In genomic region chr3:48446043-48446424, GRCh38 we compare ENCODE assay signal across 8 cellular contexts. TPM values are rescaled to one million over a fixed set of nuclear protein-coding genes. Genes with fewer than 3 reads are reported as not detected.
DNase-seq lines count a peak whose midpoint lies in the region; ATAC-seq, FAIRE-seq and TF ChIP-seq lines count a peak whose summit lies in the region.

No MANE protein-coding gene starts in this region.

- H2AFZ ChIP-seq in K562 (ENCODE audit: low read depth, low read length), result peak overlapping the region; percentile 83

- H3K9me3 Mint-ChIP-seq in activated naive CD4-positive, alpha-beta T cell treated with anti-CD3 and anti-CD28 coated beads for 36 hours, result no peaks in the 10 kb centered on the region

- H3K9me3 ChIP-seq in K562 (replicated peaks; ENCODE audit: control insufficient read depth, insufficient read depth, low read depth, low read length) (no peaks in the 10 kb centered on the region), lower lobe of right lung (no peaks in the 10 kb centered on the region), upper lobe of left lung (no peaks in the 10 kb centered on the region)

- TF ChIP-seq EP300 in K562 (IDR thresholded peaks at IDR 0.05; ENCODE audit: low read length), result no peak
- TF ChIP-seq EP300 in upper lobe of left lung (IDR thresholded peaks at IDR 0.05), result no peak

- H3K4me1 Mint-ChIP-seq in activated naive CD4-positive, alpha-beta T cell treated with anti-CD3 and anti-CD28 coated beads for 36 hours (ENCODE audit: low read depth), result peaks cover 45% of the 10 kb centered on the region

- peaks cover 45% of the 10 kb centered on the region for H3K79me2 ChIP-seq in K562 (ENCODE audit: control insufficient read depth, insufficient read depth, low read length)

- H3K27ac ChIP-seq in K562 (ENCODE audit: extremely low read depth, low read depth, low read length) (peak overlapping the region; percentile 88; the same call in 1 of the 3 replicates), lower lobe of right lung (peak overlapping the region; percentile 96), upper lobe of left lung (peak overlapping the region; percentile 87 to 96 (median 94))

- POLR2A ChIA-PET in K562 (lab: Yijun Ruan, JAX), result interaction anchor here (0.6 to 2.8 kb wide), 12 partner anchors 8 to 577 kb away, joined by 3 to 21 read pairs (median 4); partner anchors contain the start of gene CDC25A

- H3K4me1 ChIP-seq in K562 (replicated peaks in 1 of 2; ENCODE audit: control insufficient read depth in 2 of 2, insufficient read depth in 2 of 2, low read length in 2 of 2) (peaks cover 5 to 18% of the 10 kb centered on the region in 2 experiments; a peak in 4 of 5 replicates), lower lobe of right lung (peaks cover 27% of the 10 kb centered on the region), upper lobe of left lung (peaks cover 27 to 41% (median 28%) of the 10 kb centered on the region in 4 donors)

- DNase-seq in activated naive CD4-positive, alpha-beta T cell treated with anti-CD3 and anti-CD28 coated beads for 36 hours, result no peak
- no peak for DNase-seq in activated naive CD4-positive, alpha-beta T cell treated with anti-CD3 and anti-CD28 coated beads, Interleukin-2, amount 50 U/mL, for 16 hours
- no peak for DNase-seq in K562 (ENCODE audit: extremely low read depth in 1 of 4, low spot score in 3 of 4)
- no peak for DNase-seq in lower lobe of right lung
- DNase-seq in upper lobe of left lung, result no peak
- no peak for DNase-seq in NK-92 (lab: John Stamatoyannopoulos, UW; ENCODE audit: unreplicated experiment)
- DNase-seq in NCI-H1436 (lab: John Stamatoyannopoulos, UW), result no peak

- peak overlapping the region; percentile 77 for H3K27ac Mint-ChIP-seq in activated naive CD4-positive, alpha-beta T cell treated with anti-CD3 and anti-CD28 coated beads for 36 hours

- H3K36me3 Mint-ChIP-seq in activated naive CD4-positive, alpha-beta T cell treated with anti-CD3 and anti-CD28 coated beads for 36 hours (ENCODE audit: low read depth), result peaks cover 25% of the 10 kb centered on the region

- H3K27me3 ChIP-seq in K562 (ENCODE audit: control insufficient read depth in 2 of 2, insufficient read depth in 2 of 2, low read length in 2 of 2) (no peaks in the 10 kb centered on the region), lower lobe of right lung (ENCODE audit: low read depth) (no peaks in the 10 kb centered on the region), upper lobe of left lung (no peaks in the 10 kb centered on the region)

- no peaks in the 10 kb centered on the region for H3K9me1 ChIP-seq in K562 (ENCODE audit: control insufficient read depth, insufficient read depth, low read length)

- ATAC-seq in K562 (no peak; the same call in 2 of the 3 replicates), lower lobe of right lung (no peak), upper lobe of left lung (ENCODE audit: low FRiP score in 2 of 2) (no peak), HG03139 (IDR thresholded peaks at IDR 0.05; ENCODE audit: unreplicated experiment) (no peak)

- H3K4me2 ChIP-seq in K562 (ENCODE audit: insufficient read depth, low read length), result peak overlapping the region; percentile 91

- in situ Hi-C loops in K562 (cut with MboI), result no loop called here

- TF ChIP-seq POLR2A in K562 (conservative IDR thresholded peaks at IDR 0.05) (no peak), upper lobe of left lung (IDR thresholded peaks at IDR 0.05) (no peak)

- H3K9ac ChIP-seq in K562 (ENCODE audit: insufficient read depth in 1 of 2, low read depth in 2 of 2, low read length in 2 of 2), result peak overlapping the region; percentile 83 to 93

- no peaks in the 10 kb centered on the region for H3K27me3 Mint-ChIP-seq in activated naive CD4-positive, alpha-beta T cell treated with anti-CD3 and anti-CD28 coated beads for 36 hours (ENCODE audit: low read depth)

- H3K4me3 ChIP-seq in K562 (peak overlapping the region; percentile 88), lower lobe of right lung (peak overlapping the region; percentile 92), upper lobe of left lung (peak overlapping the region; percentile 79 to 86 (median 85))

- H4K20me1 ChIP-seq in K562 (replicated peaks; ENCODE audit: control insufficient read depth, insufficient read depth, low read length), result no peaks in the 10 kb centered on the region

- peak overlapping the region; percentile 87 for H3K4me3 Mint-ChIP-seq in activated naive CD4-positive, alpha-beta T cell treated with anti-CD3 and anti-CD28 coated beads for 36 hours

- BruUV-seq in K562 (replicated peaks; lab: Mats Ljungman, UMichigan), result TSS peak; percentile 89

- no peak for TF ChIP-seq RAD21 in K562 (CRISPR knock-in tag; conservative IDR thresholded peaks at IDR 0.05 in 1 of 2, IDR thresholded peaks at IDR 0.05 in 1 of 2)

- H3K36me3 ChIP-seq in K562 (ENCODE audit: control insufficient read depth, insufficient read depth, low read length) (peaks cover 40% of the 10 kb centered on the region; the same call in 2 of the 3 replicates), lower lobe of right lung (peaks cover 47% of the 10 kb centered on the region), upper lobe of left lung (peaks cover 0 to 41% (median 17%) of the 10 kb centered on the region in 4 donors)

- CTCF ChIA-PET in activated naive CD4-positive, alpha-beta T cell treated with anti-CD3 and anti-CD28 coated beads for 36 hours (lab: Charles Lee), result interaction anchor here (0.8 to 3.6 kb wide), 7 partner anchors 10 to 111 kb away, joined by 3 to 45 read pairs (median 5); no protein-coding TSS in a partner anchor
- CTCF ChIA-PET in K562 (lab: Yijun Ruan, JAX; ENCODE audit: low intra/inter-chr PET ratio), result no interaction called here

- WGBS in K562 (ENCODE audit: insufficient coverage, low coverage, missing lambda C conversion rate), result 10% methylated on average over 5 of the region's 6 CpGs
- 18 to 33% methylated on average over 3 to 6 of the region's 6 CpGs for WGBS in upper lobe of left lung, 2 donors

- TF ChIP-seq CTCF in K562 (IDR thresholded peaks at IDR 0.05 in 2 of 3, conservative IDR thresholded peaks at IDR 0.05 in 1 of 3; ENCODE audit: insufficient read depth in 2 of 3, low read depth in 1 of 3, low read length in 3 of 3) (no peak), lower lobe of right lung (IDR thresholded peaks at IDR 0.05) (no peak), upper lobe of left lung (IDR thresholded peaks at IDR 0.05) (no peak)

- intact Hi-C loops in activated naive CD4-positive, alpha-beta T cell treated with anti-CD3 and anti-CD28 coated beads for 36 hours (cut with micrococcal nuclease), result loop anchor here (5.0 to 10.0 kb wide), 2 partner anchors 189 to 216 kb away; partner anchors contain the start of genes CELSR3 and SLC26A6
- intact Hi-C loops in K562 (cut with micrococcal nuclease), result loop anchor here (1.0 kb wide), 1 partner anchor 109 kb away; no protein-coding TSS in a partner anchor
- intact Hi-C loops in lower lobe of right lung (cut with DNase I), result no loop called here

- FAIRE-seq in K562 (lab: Jason Lieb, UNC), result no peak

RNA-seq across cellular contexts. Expression of gene ATRIP, which starts 0.5 kb away (rescaled TPM):
- 10 to 100 TPM in 1 of 2 experiments, 1 to 10 TPM in 1; 8.9 to 10.0 TPM for total RNA-seq in activated naive CD4-positive, alpha-beta T cell treated with anti-CD3 and anti-CD28 coated beads for 36 hours
- total RNA-seq in K562 (2011; cell fraction: chromatin; rRNA removed; ENCODE audit: low replicate concordance), result 31.8 and 48.5 TPM in 2 replicates
- 22.1 and 30.9 TPM in 2 replicates for total RNA-seq in K562 (2011; cell fraction: nucleolus; rRNA removed)
- 15.6 and 21.9 TPM in 2 replicates for total RNA-seq in K562 (2011; cell fraction: nucleoplasm; rRNA removed)
- 10.4 and 14.1 TPM in 2 replicates for total RNA-seq in K562 (2014; rRNA removed)
- 15.7 and 19.6 TPM in 2 replicates for total RNA-seq in K562 (2014; rRNA removed; fragmentation: Illumina TruSeq; extraction: Trizol)
- 15.3 and 17.4 TPM in 2 replicates for total RNA-seq in K562 (2015; rRNA removed; fragmentation: Illumina TruSeq; extraction: Trizol)
- total RNA-seq in K562 (2021), result 13.9 and 14.1 TPM in 2 replicates
- 10.1 and 10.5 TPM in 2 replicates for polyA plus RNA-seq in K562 (2011; rRNA removed)
- 10.1 and 14.1 TPM in 2 replicates for polyA plus RNA-seq in K562 (2011; cell fraction: cytosol; rRNA removed)
- polyA plus RNA-seq in K562 (2011; cell fraction: nucleus; rRNA removed), result 26.8 and 42.6 TPM in 2 replicates
- 7.9 and 10.1 TPM in 2 replicates for polyA plus RNA-seq in K562 (2012)
- polyA plus RNA-seq in K562 (2014; fragmentation: Illumina TruSeq; extraction: Trizol), result 15.2 and 15.6 TPM in 2 replicates
- polyA plus RNA-seq in K562 (2014; fragmentation: Nextera tagmentation; extraction: Ambion mirVana), result 1 to 10 TPM; 1.7 to 2.3 TPM
- 9.2 and 10.0 TPM in 2 replicates for polyA plus RNA-seq in K562 (2014; rRNA removed)
- polyA minus RNA-seq in K562 (2011; rRNA and poly(A)+ RNA removed), result 14.9 and 17.0 TPM in 2 replicates
- polyA minus RNA-seq in K562 (2011; cell fraction: cytosol; rRNA and poly(A)+ RNA removed), result 9.5 and 9.7 TPM in 2 replicates
- polyA minus RNA-seq in K562 (2011; cell fraction: nucleus; rRNA and poly(A)+ RNA removed), result 12.8 and 14.1 TPM in 2 replicates
- 5.9 TPM for total RNA-seq in lower lobe of right lung
- 10 to 100 TPM in 1 of 6 donors, 1 to 10 TPM in 5; 5.1 to 10.5 (median 6.5) TPM for total RNA-seq in upper lobe of left lung

RNA-seq across cellular contexts. Expression of gene TMA7, which starts 6.0 kb away (rescaled TPM):
- 100 to 1,000 TPM; 319 to 353 TPM for total RNA-seq in activated naive CD4-positive, alpha-beta T cell treated with anti-CD3 and anti-CD28 coated beads for 36 hours
- 33.0 and 39.7 TPM in 2 replicates for total RNA-seq in K562 (2011; cell fraction: chromatin; rRNA removed; ENCODE audit: low replicate concordance)
- 42.8 and 52.5 TPM in 2 replicates for total RNA-seq in K562 (2011; cell fraction: nucleolus; rRNA removed)
- total RNA-seq in K562 (2011; cell fraction: nucleoplasm; rRNA removed), result 61.4 and 82.2 TPM in 2 replicates
- total RNA-seq in K562 (2014; rRNA removed) (587 and 775 TPM in 2 replicates), K562 (2014; rRNA removed; fragmentation: Illumina TruSeq; extraction: Trizol) (389 and 394 TPM in 2 replicates), K562 (2015; rRNA removed; fragmentation: Illumina TruSeq; extraction: Trizol) (476 and 486 TPM in 2 replicates), K562 (2021) (201 and 209 TPM in 2 replicates), lower lobe of right lung (153 TPM), upper lobe of left lung (100 to 1,000 TPM; 115 to 282 (median 163) TPM)
- polyA plus RNA-seq in K562 (2011; rRNA removed) (160 and 232 TPM in 2 replicates), K562 (2014; fragmentation: Illumina TruSeq; extraction: Trizol) (318 and 361 TPM in 2 replicates), K562 (2014; fragmentation: Nextera tagmentation; extraction: Ambion mirVana) (100 to 1,000 TPM; 835 to 942 TPM), K562 (2014; rRNA removed) (810 and 1,003 TPM in 2 replicates)
- polyA plus RNA-seq in K562 (2011; cell fraction: cytosol; rRNA removed), result 25.9 and 86.1 TPM in 2 replicates
- polyA plus RNA-seq in K562 (2011; cell fraction: nucleus; rRNA removed), result 42.3 and 57.7 TPM in 2 replicates
- polyA plus RNA-seq in K562 (2012), result 188 and 520 TPM in 2 replicates
- 32.1 and 43.5 TPM in 2 replicates for polyA minus RNA-seq in K562 (2011; rRNA and poly(A)+ RNA removed)
- polyA minus RNA-seq in K562 (2011; cell fraction: cytosol; rRNA and poly(A)+ RNA removed), result 17.8 and 24.1 TPM in 2 replicates
- polyA minus RNA-seq in K562 (2011; cell fraction: nucleus; rRNA and poly(A)+ RNA removed), result 19.9 and 32.4 TPM in 2 replicates

RNA-seq across cellular contexts. Expression of gene CCDC51, which starts 6.1 kb away (rescaled TPM):
- total RNA-seq in activated naive CD4-positive, alpha-beta T cell treated with anti-CD3 and anti-CD28 coated beads for 36 hours, result 10 to 100 TPM; 16.4 to 17.4 TPM
- 2.8 and 4.0 TPM in 2 replicates for total RNA-seq in K562 (2011; cell fraction: chromatin; rRNA removed; ENCODE audit: low replicate concordance)
- 2.8 and 3.0 TPM in 2 replicates for total RNA-seq in K562 (2011; cell fraction: nucleolus; rRNA removed)
- 3.9 and 4.0 TPM in 2 replicates for total RNA-seq in K562 (2011; cell fraction: nucleoplasm; rRNA removed)
- total RNA-seq in K562 (2014; rRNA removed), result 17.4 and 20.8 TPM in 2 replicates
- 10.2 and 14.0 TPM in 2 replicates for total RNA-seq in K562 (2014; rRNA removed; fragmentation: Illumina TruSeq; extraction: Trizol)
- 17.3 and 18.6 TPM in 2 replicates for total RNA-seq in K562 (2015; rRNA removed; fragmentation: Illumina TruSeq; extraction: Trizol)
- total RNA-seq in K562 (2021), result 12.8 and 15.7 TPM in 2 replicates
- polyA plus RNA-seq in K562 (2011; rRNA removed), result 16.0 and 16.5 TPM in 2 replicates
- 17.1 and 20.0 TPM in 2 replicates for polyA plus RNA-seq in K562 (2011; cell fraction: cytosol; rRNA removed)
- polyA plus RNA-seq in K562 (2011; cell fraction: nucleus; rRNA removed), result 7.2 and 8.2 TPM in 2 replicates
- 12.6 and 14.9 TPM in 2 replicates for polyA plus RNA-seq in K562 (2012)
- polyA plus RNA-seq in K562 (2014; fragmentation: Illumina TruSeq; extraction: Trizol), result 15.7 and 18.0 TPM in 2 replicates
- polyA plus RNA-seq in K562 (2014; fragmentation: Nextera tagmentation; extraction: Ambion mirVana), result 1 to 10 TPM; 6.5 to 6.8 TPM
- 16.5 and 18.0 TPM in 2 replicates for polyA plus RNA-seq in K562 (2014; rRNA removed)
- 8.6 and 10.2 TPM in 2 replicates for polyA minus RNA-seq in K562 (2011; rRNA and poly(A)+ RNA removed)
- polyA minus RNA-seq in K562 (2011; cell fraction: cytosol; rRNA and poly(A)+ RNA removed), result 2.4 and 7.1 TPM in 2 replicates
- polyA minus RNA-seq in K562 (2011; cell fraction: nucleus; rRNA and poly(A)+ RNA removed), result 1.3 and 1.6 TPM in 2 replicates
- 8.6 TPM for total RNA-seq in lower lobe of right lung
- 10 to 100 TPM in 5 of 6 donors, 1 to 10 TPM in 1; 6.3 to 18.2 (median 13.2) TPM for total RNA-seq in upper lobe of left lung

RNA-seq across cellular contexts. Expression of gene PLXNB1, which starts 16.1 kb away (rescaled TPM):
- 1 to 10 TPM; 1.5 to 2.0 TPM for total RNA-seq in activated naive CD4-positive, alpha-beta T cell treated with anti-CD3 and anti-CD28 coated beads for 36 hours
- total RNA-seq in K562 (2011; cell fraction: chromatin; rRNA removed; ENCODE audit: low replicate concordance), result 67.7 and 204 TPM in 2 replicates
- 92.2 and 100 TPM in 2 replicates for total RNA-seq in K562 (2011; cell fraction: nucleolus; rRNA removed)
- 59.2 and 60.7 TPM in 2 replicates for total RNA-seq in K562 (2011; cell fraction: nucleoplasm; rRNA removed)
- 11.2 and 12.7 TPM in 2 replicates for total RNA-seq in K562 (2014; rRNA removed)
- 2.1 and 3.9 TPM in 2 replicates for total RNA-seq in K562 (2014; rRNA removed; fragmentation: Illumina TruSeq; extraction: Trizol)
- 6.0 and 6.3 TPM in 2 replicates for total RNA-seq in K562 (2015; rRNA removed; fragmentation: Illumina TruSeq; extraction: Trizol)
- total RNA-seq in K562 (2021), result 11.4 and 13.9 TPM in 2 replicates
- 6.0 and 16.7 TPM in 2 replicates for polyA plus RNA-seq in K562 (2011; rRNA removed)
- 10.8 and 14.2 TPM in 2 replicates for polyA plus RNA-seq in K562 (2011; cell fraction: cytosol; rRNA removed)
- 106 and 120 TPM in 2 replicates for polyA plus RNA-seq in K562 (2011; cell fraction: nucleus; rRNA removed)
- polyA plus RNA-seq in K562 (2012), result 11.5 and 18.7 TPM in 2 replicates
- 7.3 and 9.2 TPM in 2 replicates for polyA plus RNA-seq in K562 (2014; fragmentation: Illumina TruSeq; extraction: Trizol)
- under 1 TPM; 0.17 to 0.24 TPM for polyA plus RNA-seq in K562 (2014; fragmentation: Nextera tagmentation; extraction: Ambion mirVana)
- 10.6 and 17.4 TPM in 2 replicates for polyA plus RNA-seq in K562 (2014; rRNA removed)
- polyA minus RNA-seq in K562 (2011; rRNA and poly(A)+ RNA removed), result 5.0 and 8.2 TPM in 2 replicates
- 10.0 and 12.9 TPM in 2 replicates for polyA minus RNA-seq in K562 (2011; cell fraction: cytosol; rRNA and poly(A)+ RNA removed)
- 27.1 and 27.3 TPM in 2 replicates for polyA minus RNA-seq in K562 (2011; cell fraction: nucleus; rRNA and poly(A)+ RNA removed)
- 94.3 TPM for total RNA-seq in lower lobe of right lung
- 100 to 1,000 TPM in 4 of 6 donors, 10 to 100 TPM in 2; 91.2 to 588 (median 123) TPM for total RNA-seq in upper lobe of left lung

RNA-seq across cellular contexts. Expression of gene SHISA5, which starts 57.9 kb away (rescaled TPM):
- 10 to 100 TPM; 85.7 to 90.3 TPM for total RNA-seq in activated naive CD4-positive, alpha-beta T cell treated with anti-CD3 and anti-CD28 coated beads for 36 hours
- 19.3 and 51.6 TPM in 2 replicates for total RNA-seq in K562 (2011; cell fraction: chromatin; rRNA removed; ENCODE audit: low replicate concordance)
- 59.0 and 75.2 TPM in 2 replicates for total RNA-seq in K562 (2011; cell fraction: nucleolus; rRNA removed)
- 67.4 and 91.0 TPM in 2 replicates for total RNA-seq in K562 (2011; cell fraction: nucleoplasm; rRNA removed)
- 58.8 and 85.0 TPM in 2 replicates for total RNA-seq in K562 (2014; rRNA removed)
- 29.4 and 33.9 TPM in 2 replicates for total RNA-seq in K562 (2014; rRNA removed; fragmentation: Illumina TruSeq; extraction: Trizol)
- total RNA-seq in K562 (2015; rRNA removed; fragmentation: Illumina TruSeq; extraction: Trizol), result 49.8 and 50.3 TPM in 2 replicates
- 85.8 and 88.2 TPM in 2 replicates for total RNA-seq in K562 (2021)
- 56.1 and 69.6 TPM in 2 replicates for polyA plus RNA-seq in K562 (2011; rRNA removed)
- polyA plus RNA-seq in K562 (2011; cell fraction: cytosol; rRNA removed), result 99.2 and 188 TPM in 2 replicates
- 42.4 and 47.4 TPM in 2 replicates for polyA plus RNA-seq in K562 (2011; cell fraction: nucleus; rRNA removed)
- 75.9 and 100 TPM in 2 replicates for polyA plus RNA-seq in K562 (2012)
- 62.2 and 92.3 TPM in 2 replicates for polyA plus RNA-seq in K562 (2014; fragmentation: Illumina TruSeq; extraction: Trizol)
- polyA plus RNA-seq in K562 (2014; fragmentation: Nextera tagmentation; extraction: Ambion mirVana), result 10 to 100 TPM in 1 of 2 experiments, 1 to 10 TPM in 1; 8.4 to 11.4 TPM
- polyA plus RNA-seq in K562 (2014; rRNA removed), result 56.5 and 68.2 TPM in 2 replicates
- 24.3 and 33.3 TPM in 2 replicates for polyA minus RNA-seq in K562 (2011; rRNA and poly(A)+ RNA removed)
- 50.5 and 53.7 TPM in 2 replicates for polyA minus RNA-seq in K562 (2011; cell fraction: cytosol; rRNA and poly(A)+ RNA removed)
- polyA minus RNA-seq in K562 (2011; cell fraction: nucleus; rRNA and poly(A)+ RNA removed), result 9.3 and 10.4 TPM in 2 replicates
- 187 TPM for total RNA-seq in lower lobe of right lung
- 100 to 1,000 TPM in 4 of 6 donors, 10 to 100 TPM in 2; 67.1 to 228 (median 148) TPM for total RNA-seq in upper lobe of left lung
